ENCODE assay signal across 22 cellular contexts in the genomic region with DNA sequence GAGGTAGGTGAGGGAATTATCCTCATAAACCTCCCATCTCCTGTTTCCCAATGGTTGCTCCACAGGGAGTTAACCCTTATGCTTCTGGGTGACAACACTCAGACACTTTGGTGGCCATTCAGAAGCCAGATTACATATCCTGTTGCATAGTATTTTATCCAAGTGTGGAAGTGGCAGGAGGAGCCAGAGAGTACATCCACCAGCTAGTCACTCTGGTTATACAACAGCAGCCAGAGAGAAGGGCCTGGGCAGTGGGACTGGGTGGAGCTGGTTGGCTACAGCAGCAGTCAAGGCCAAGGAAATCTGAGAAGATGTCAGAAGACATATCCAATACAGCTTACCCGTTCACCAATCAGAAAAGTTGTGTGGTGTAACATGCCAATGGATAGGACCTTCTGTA.
"Had no signal": no experiment of that assay in that cellular context is flagged by ENCODE, and none has a peak within 500 bp of the region (broad histone marks: within the 10 kb centered on the region; RNA-seq: fewer than 3 reads in every experiment).

No MANE protein-coding gene starts in this region.

- H3K4me1 ChIP-seq: SJSA1 had no signal

- H3K27me3 ChIP-seq: MG63, SJSA1 had no signal

- ATAC-seq: HepG2 had no signal

- H3K36me3 ChIP-seq: MG63, SJSA1 had no signal

- H3K27ac ChIP-seq: SJSA1, SK-N-MC had no signal

- DNase-seq: IMR-90, Karpas-422, KG1, MG63, NCI-H1092, NCI-H1105 treated with DMSO at 0.1 percent for 48 hours, NCI-H1417 treated with DMSO at 0.1 percent for 48 hours, NCI-H146, NCI-H1694 treated with DMSO at 0.1 percent for 48 hours, NCI-H1930, NCI-H2081, NCI-H2107, NCI-H2227 treated with DMSO at 0.1 percent for 48 hours, NCI-H524, NCI-H526 treated with DMSO at 0.1 percent for 48 hours, NCI-H774, Right ventricle myocardium superior, RPMI8226, SIG-M5 had no signal

- H3K4me3 ChIP-seq: MG63, SJSA1, SK-N-MC had no signal
